ENCODE assay signal across 1 cellular context in the genomic region with DNA sequence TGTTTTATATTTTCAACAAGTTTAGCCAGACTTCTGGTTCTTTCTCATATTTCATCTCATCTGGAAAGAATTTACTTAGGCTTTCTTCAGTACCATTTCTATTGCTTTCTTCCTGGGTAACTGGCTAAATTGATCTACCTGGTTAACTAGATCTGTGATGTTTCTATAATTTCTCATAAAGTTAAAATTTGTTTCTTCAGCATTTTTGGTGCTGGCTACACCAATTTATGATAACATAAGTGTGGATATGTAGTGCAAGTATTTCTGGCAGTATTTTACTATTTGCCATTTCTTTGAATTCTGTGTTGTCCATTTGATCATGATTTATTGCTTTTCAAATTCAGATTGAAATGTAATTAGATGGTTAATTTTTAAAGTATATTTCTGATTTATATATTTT.
TF ChIP-seq lines count a peak whose summit lies in the region.

No MANE protein-coding gene starts in this region.

TF ChIP-seq in HepG2, 621 proteins besides CTCF, POLR2A, EP300 and RAD21:
- TF ChIP-seq MAFF (IDR thresholded peaks at IDR 0.05; ENCODE audit: low read depth, low read length) (peak; percentile 53; the same call in 1 of the 2 replicates), NR2F2 (IDR thresholded peaks at IDR 0.05; ENCODE audit: borderline replicate concordance, low read depth) (no peak), MAFK (conservative IDR thresholded peaks at IDR 0.05 in 1 of 2, IDR thresholded peaks at IDR 0.05 in 1 of 2; ENCODE audit: low read length in 2 of 2) (peak; percentile 72 to 80), SP5 (CRISPR knock-in tag; IDR thresholded peaks at IDR 0.05; ENCODE audit: borderline replicate concordance, low read depth) (no peak), NFIC (IDR thresholded peaks at IDR 0.05; ENCODE audit: low read length) (no peak), NCOA5 (CRISPR knock-in tag; IDR thresholded peaks at IDR 0.05) (no peak), SMAD1 (CRISPR knock-in tag; IDR thresholded peaks at IDR 0.05; ENCODE audit: borderline replicate concordance, low read depth) (no peak), RAD51 (IDR thresholded peaks at IDR 0.05; ENCODE audit: borderline replicate concordance) (no peak)
- TF ChIP-seq, protein P1, sequence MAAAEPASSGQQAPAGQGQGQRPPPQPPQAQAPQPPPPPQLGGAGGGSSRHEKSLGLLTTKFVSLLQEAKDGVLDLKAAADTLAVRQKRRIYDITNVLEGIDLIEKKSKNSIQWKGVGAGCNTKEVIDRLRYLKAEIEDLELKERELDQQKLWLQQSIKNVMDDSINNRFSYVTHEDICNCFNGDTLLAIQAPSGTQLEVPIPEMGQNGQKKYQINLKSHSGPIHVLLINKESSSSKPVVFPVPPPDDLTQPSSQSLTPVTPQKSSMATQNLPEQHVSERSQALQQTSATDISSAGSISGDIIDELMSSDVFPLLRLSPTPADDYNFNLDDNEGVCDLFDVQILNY (CRISPR knock-in tag; conservative IDR thresholded peaks at IDR 0.05), result no peak
